Comparison of ENCODE assay signal across 1 cellular context in the genomic region with DNA sequence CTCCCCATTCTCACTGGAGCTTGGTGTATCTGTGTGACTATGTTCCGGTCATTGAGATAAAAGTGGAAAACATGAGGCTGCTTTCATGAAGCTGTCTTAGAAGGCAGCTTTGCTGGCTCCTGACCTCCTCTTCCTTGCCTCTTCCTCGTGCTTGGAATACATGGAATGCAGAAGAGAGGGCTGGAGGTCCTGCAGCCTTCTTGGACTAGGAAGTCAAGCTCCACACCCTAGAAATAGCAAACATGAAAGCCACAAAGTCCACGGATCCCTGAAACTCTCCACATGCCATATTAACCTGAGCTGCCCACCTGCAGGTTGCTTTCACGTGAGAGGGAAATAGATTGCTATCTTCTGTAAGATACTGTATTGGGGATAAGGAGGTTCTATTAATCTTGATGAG.
TF ChIP-seq lines count a peak whose summit lies in the region.

No MANE protein-coding gene starts in this region.

TF ChIP-seq in H1, 55 proteins besides CTCF, POLR2A, EP300 and RAD21:
- TF ChIP-seq SAP30 (IDR thresholded peaks at IDR 0.05; ENCODE audit: insufficient read depth, insufficient replicate concordance, low read length) (no peak), KDM1A (IDR thresholded peaks at IDR 0.05; ENCODE audit: borderline replicate concordance, low read length) (0 out of 2 replicates have a peak, but pooled peaks have one; percentile 49), BCL11A (IDR thresholded peaks at IDR 0.05; ENCODE audit: low read depth in 2 of 2, low read length in 2 of 2) (no peak)
